9 cellular contexts compared by ENCODE assay signal in genomic region chr2:39350658-39351057, GRCh38.
"Had no signal": no experiment of that assay in that cellular context is flagged by ENCODE, and none has a peak within 500 bp of the region (broad histone marks: within the 10 kb centered on the region; RNA-seq: fewer than 3 reads in every experiment).

No MANE protein-coding gene starts in this region.

- H3K9me3 ChIP-seq: HAP-1 had no signal

- ATAC-seq: HCT116, HepG2 had no signal

- H3K4me3 ChIP-seq: GM23248, HAP-1 had no signal

- H3K9ac ChIP-seq: GM23248 had no signal

- FAIRE-seq: HepG2 had no signal

- DNase-seq: GM23248, GOT3, H7, HFFc6, KBM-7 had no signal

- H3K27ac ChIP-seq: GM23248, HL-60 had no signal
